1 cellular context compared by ENCODE assay signal in genomic region chr3:37863949-37864822, GRCh38.
TF ChIP-seq lines count a peak whose summit lies in the region.

No MANE protein-coding gene starts in this region.

TF ChIP-seq in HEK293, 187 proteins besides CTCF, POLR2A, EP300 and RAD21 (continued from another document):
- TF ChIP-seq ZNF274 (IDR thresholded peaks at IDR 0.05; ENCODE audit: low read length) (no peak), ZNF274 (tag by site-specific recombination; IDR thresholded peaks at IDR 0.05; ENCODE audit: borderline replicate concordance) (no peak), ZNF416 (tag by site-specific recombination; IDR thresholded peaks at IDR 0.05) (no peak)
TF ChIP-seq in HEK293: peak in this region for 5.
